Comparison of ENCODE assay signal across 10 cellular contexts in genomic region chr19:3389876-3390361, GRCh38. TPM values are rescaled to one million over a fixed set of nuclear protein-coding genes. Genes with fewer than 3 reads are reported as not detected.
DNase-seq lines count a peak whose midpoint lies in the region; ATAC-seq and TF ChIP-seq lines count a peak whose summit lies in the region.
"Had no signal": no experiment of that assay in that cellular context is flagged by ENCODE, and none has a peak within 500 bp of the region (broad histone marks: within the 10 kb centered on the region; RNA-seq: fewer than 3 reads in every experiment).

No MANE protein-coding gene starts in this region.

- no peaks in the 10 kb centered on the region for H3K27me3 ChIP-seq in sigmoid colon
- H3K27me3 ChIP-seq: hepatocyte had no signal

- no peak for TF ChIP-seq POLR2A in sigmoid colon (IDR thresholded peaks at IDR 0.05)

- no peak for TF ChIP-seq CTCF in sigmoid colon (IDR thresholded peaks at IDR 0.05)

- intact Hi-C loops in sigmoid colon (cut with DNase I), result no loop called here

- TF ChIP-seq EP300 in sigmoid colon (IDR thresholded peaks at IDR 0.05), result no peak

- peaks cover 0 to 17% (median 6%) of the 10 kb centered on the region in 4 donors for H3K36me3 ChIP-seq in sigmoid colon

- no peaks in the 10 kb centered on the region for H3K9me3 ChIP-seq in sigmoid colon

- peak overlapping the region; percentile 98 to 100 (median 100) for H3K27ac ChIP-seq in sigmoid colon
- H3K27ac ChIP-seq: hepatocyte had no signal

- peak overlapping the region in 1 of 4 donors; percentile 11 for H3K4me3 ChIP-seq in sigmoid colon
- H3K4me3 ChIP-seq: hepatocyte had no signal

- 66 to 67% methylated on average over 17 of the region's 17 CpGs for WGBS in sigmoid colon, 2 donors

- ATAC-seq in GM21717 (IDR thresholded peaks at IDR 0.05; ENCODE audit: unreplicated experiment), result no peak
- ATAC-seq in GM18519 (IDR thresholded peaks at IDR 0.05; ENCODE audit: low FRiP score, unreplicated experiment), result no peak
- no peak for ATAC-seq in GM21825 (IDR thresholded peaks at IDR 0.05; ENCODE audit: unreplicated experiment)

- H3K4me1 ChIP-seq in sigmoid colon, result peaks cover 0 to 82% (median 77%) of the 10 kb centered on the region in 4 donors

- DNase-seq in DMS79 treated with DMSO at 0.1 percent for 48 hours (lab: John Stamatoyannopoulos, UW) (peak; percentile 74), NCI-H524 (lab: John Stamatoyannopoulos, UW) (peak; percentile 84 to 89), fibroblast of peridontal ligament (ENCODE audit: extremely low read depth) (peak; percentile 58), sigmoid colon (peak; percentile 76), NOMO-1 treated with dmso at 0.1 percent for 144 hours (lab: John Stamatoyannopoulos, UW; ENCODE audit: unreplicated experiment) (no peak)
- DNase-seq: EL had no signal

RNA-seq across cellular contexts. Expression of gene NFIC, which starts 23.5 kb away (rescaled TPM):
- total RNA-seq in sigmoid colon, result 100 to 1,000 TPM in 1 of 4 donors, 10 to 100 TPM in 3; 63.2 to 114 (median 74.2) TPM
- polyA plus RNA-seq in sigmoid colon, result 10 to 100 TPM in 2 of 3 donors, 1 to 10 TPM in 1; 9.0 to 45.7 (median 10.2) TPM
